ENCODE assay signal across 24 cellular contexts in genomic region chr14:104317975-104318557, GRCh38.
"Had no signal": no experiment of that assay in that cellular context is flagged by ENCODE, and none has a peak within 500 bp of the region (broad histone marks: within the 10 kb centered on the region; RNA-seq: fewer than 3 reads in every experiment).

No MANE protein-coding gene starts in this region.

- H3K27me3 Mint-ChIP-seq: activated CD4-positive, alpha-beta T cell treated with anti-CD3 and anti-CD28 coated beads, Interleukin-2, amount 10 ng/mL, durations not matched to agents 24 days and 14 days; activated CD8-positive, alpha-beta memory T cell treated with anti-CD3 and anti-CD28 coated beads, Interleukin-2, amount 10 ng/mL, durations not matched to agents 7 days and 5 days; central memory CD8-positive, alpha-beta T cell had no signal

- H3K27me3 ChIP-seq: ascending aorta, foreskin keratinocyte, uterus had no signal

- H3K9me3 Mint-ChIP-seq: activated CD4-positive, alpha-beta T cell treated with anti-CD3 and anti-CD28 coated beads, Interleukin-2, amount 10 ng/mL, durations not matched to agents 24 days and 14 days; activated CD8-positive, alpha-beta T cell treated with anti-CD3 and anti-CD28 coated beads for 36 hours; activated naive CD4-positive, alpha-beta T cell treated with anti-CD3 and anti-CD28 coated beads, Interleukin-2, amount 50 U/mL, for 72 hours; central memory CD8-positive, alpha-beta T cell; naive B cell had no signal

- H3K4me1 Mint-ChIP-seq: activated CD4-positive, alpha-beta T cell treated with anti-CD3 and anti-CD28 coated beads, Interleukin-2, amount 10 ng/mL, durations not matched to agents 24 days and 14 days; activated CD8-positive, alpha-beta memory T cell treated with anti-CD3 and anti-CD28 coated beads, Interleukin-2, amount 10 ng/mL, durations not matched to agents 7 days and 5 days; central memory CD8-positive, alpha-beta T cell; naive B cell had no signal

- FAIRE-seq: endometrium had no signal

- H3K27ac Mint-ChIP-seq: activated CD4-positive, alpha-beta T cell treated with anti-CD3 and anti-CD28 coated beads, Interleukin-2, amount 10 ng/mL, durations not matched to agents 24 days and 14 days; activated CD8-positive, alpha-beta memory T cell treated with anti-CD3 and anti-CD28 coated beads, Interleukin-2, amount 10 ng/mL, durations not matched to agents 7 days and 5 days; activated CD8-positive, alpha-beta T cell treated with anti-CD3 and anti-CD28 coated beads for 36 hours; activated naive CD4-positive, alpha-beta T cell treated with anti-CD3 and anti-CD28 coated beads, Interleukin-2, amount 50 U/mL, for 72 hours; naive B cell; progenitor cell of endocrine pancreas had no signal

- DNase-seq: activated CD4-positive, alpha-beta T cell treated with anti-CD3 and anti-CD28 coated beads, Interleukin-2, amount 10 ng/mL, durations not matched to agents 24 days and 14 days; activated CD8-positive, alpha-beta memory T cell treated with anti-CD3 and anti-CD28 coated beads, Interleukin-2, amount 10 ng/mL, durations not matched to agents 7 days and 5 days; activated CD8-positive, alpha-beta T cell treated with anti-CD3 and anti-CD28 coated beads for 36 hours; activated gamma-delta T cell treated with Interleukin-2 at 50 U/mL for 16 hours; activated T-cell treated with anti-CD3 and anti-CD28 coated beads, Interleukin-2, amount 50 U/mL, for 1 hour; cortex of kidney; erythroblast; foreskin keratinocyte; mesenchymal stem cell; naive B cell; occipital lobe; retina; SK-N-SH; stimulated activated CD4-positive, alpha-beta T cell treated with anti-CD3 and anti-CD28 coated beads, Interleukin-4, amount 100 ng/mL, for 24 hours; stimulated activated naive CD8-positive, alpha-beta T cell treated with anti-CD3 and anti-CD28 coated beads, Interleukin-15, Interleukin-2, amounts not matched to agents 100 U/mL and 50 U/mL, for 24 hours had no signal

- ATAC-seq: activated CD4-positive, CD25-positive, alpha-beta regulatory T cell treated with anti-CD3 and anti-CD28 coated beads, Interleukin-2, amount 50 U/mL, for 24 hours; activated CD8-positive, alpha-beta memory T cell treated with anti-CD3 and anti-CD28 coated beads, Interleukin-2, amount 10 ng/mL, durations not matched to agents 7 days and 5 days; activated CD8-positive, alpha-beta T cell treated with anti-CD3 and anti-CD28 coated beads for 36 hours; activated naive CD4-positive, alpha-beta T cell treated with anti-CD3 and anti-CD28 coated beads, Interleukin-2, amount 50 U/mL, for 72 hours; foreskin keratinocyte; stimulated activated naive CD8-positive, alpha-beta T cell treated with anti-CD3 and anti-CD28 coated beads, Interleukin-15, Interleukin-2, amounts not matched to agents 100 U/mL and 50 U/mL, for 24 hours had no signal

- H3K36me3 Mint-ChIP-seq: activated CD8-positive, alpha-beta memory T cell treated with anti-CD3 and anti-CD28 coated beads, Interleukin-2, amount 10 ng/mL, durations not matched to agents 7 days and 5 days; activated naive CD4-positive, alpha-beta T cell treated with anti-CD3 and anti-CD28 coated beads, Interleukin-2, amount 50 U/mL, for 72 hours; naive B cell had no signal

- H3K4me3 ChIP-seq: ascending aorta, tibial artery, uterus had no signal

- H3K27ac ChIP-seq: ascending aorta, foreskin keratinocyte, tibial artery, uterus, VCaP had no signal

- H3K4me3 Mint-ChIP-seq: activated CD4-positive, alpha-beta T cell treated with anti-CD3 and anti-CD28 coated beads, Interleukin-2, amount 10 ng/mL, durations not matched to agents 24 days and 14 days; activated CD8-positive, alpha-beta memory T cell treated with anti-CD3 and anti-CD28 coated beads, Interleukin-2, amount 10 ng/mL, durations not matched to agents 7 days and 5 days; activated CD8-positive, alpha-beta T cell treated with anti-CD3 and anti-CD28 coated beads for 36 hours; central memory CD8-positive, alpha-beta T cell; naive B cell had no signal

- H3K36me3 ChIP-seq: ascending aorta, tibial artery, uterus had no signal

- H3K4me1 ChIP-seq: ascending aorta, foreskin keratinocyte, tibial artery, uterus had no signal

- H3K9me3 ChIP-seq: ascending aorta, SK-N-SH, tibial artery, uterus had no signal

- H3K9ac ChIP-seq: SK-N-SH had no signal
